Comparison of ENCODE assay signal across 10 cellular contexts in genomic region chr22:44037519-44038370, GRCh38. TPM values are rescaled to one million over a fixed set of nuclear protein-coding genes. Genes with fewer than 3 reads are reported as not detected.
A peak's percentile ranks its signal among the peaks of the same experiment; 100 is the strongest.
DNase-seq lines count a peak whose midpoint lies in the region; FAIRE-seq and TF ChIP-seq lines count a peak whose summit lies in the region.
"Had no signal": no experiment of that assay in that cellular context is flagged by ENCODE, and none has a peak within 500 bp of the region (broad histone marks: within the 10 kb centered on the region; RNA-seq: fewer than 3 reads in every experiment).

No MANE protein-coding gene starts in this region.

- peak overlapping the region; percentile 58 for H3K4me3 Mint-ChIP-seq in astrocyte (ENCODE audit: unreplicated experiment)

- no peaks in the 10 kb centered on the region for H3K27me3 Mint-ChIP-seq in astrocyte (ENCODE audit: low read depth, unreplicated experiment)
- H3K27me3 Mint-ChIP-seq: IgD-negative memory B cell had no signal

- H3K79me2 ChIP-seq in astrocyte (ENCODE audit: insufficient read depth, low read length) = peaks cover 29% of the 10 kb centered on the region

- H3K27ac ChIP-seq in astrocyte (ENCODE audit: low read depth, low read length) (peak overlapping the region; percentile 77), testis (no peak overlapping the region)

- peaks cover 11% of the 10 kb centered on the region for H3K4me1 Mint-ChIP-seq in astrocyte (ENCODE audit: low read depth, unreplicated experiment)

- no peaks in the 10 kb centered on the region for H3K9me3 Mint-ChIP-seq in astrocyte (ENCODE audit: unreplicated experiment)
- H3K9me3 Mint-ChIP-seq: IgD-negative memory B cell had no signal

- H3K36me3 Mint-ChIP-seq in astrocyte (ENCODE audit: low read depth, unreplicated experiment) = peaks cover 2% of the 10 kb centered on the region

- H3K36me3 ChIP-seq in astrocyte (ENCODE audit: insufficient read depth, low read length) (no peaks in the 10 kb centered on the region), testis (ENCODE audit: low read depth, missing control alignments) (no peaks in the 10 kb centered on the region), H7 (replicated peaks; ENCODE audit: control insufficient read depth, insufficient read depth, low read length) (no peaks in the 10 kb centered on the region)

- no peak for TF ChIP-seq POLR2A in testis (IDR thresholded peaks at IDR 0.05)

- H3K4me2 ChIP-seq in astrocyte (ENCODE audit: low read length) = peak overlapping the region; percentile 74

- H3K9me3 ChIP-seq in astrocyte (ENCODE audit: insufficient read depth, low read depth, low read length) = peaks cover under 1% of the 10 kb centered on the region
- no peaks in the 10 kb centered on the region for H3K9me3 ChIP-seq in testis

- H4K20me1 ChIP-seq in astrocyte (ENCODE audit: insufficient read depth, low read length) = peaks cover 8% of the 10 kb centered on the region

- no peak overlapping the region for H2AFZ ChIP-seq in astrocyte (ENCODE audit: low read depth, low read length)

- peak; percentile 99 for FAIRE-seq in astrocyte (lab: Jason Lieb, UNC)
- FAIRE-seq: endometrium had no signal

- DNase-seq in HS-27A (ENCODE audit: low read depth) (peak; percentile 68), astrocyte (ENCODE audit: low read depth) (peak; percentile 93), iris pigment epithelial cell (ENCODE audit: low read depth) (peak; percentile 95), testis (peak; percentile 33), NCI-H1048 (lab: John Stamatoyannopoulos, UW) (no peak), RPMI8226 (no peak), SIG-M5 (lab: John Stamatoyannopoulos, UW) (no peak), H7 (no peak)

- H3K27ac Mint-ChIP-seq in astrocyte (ENCODE audit: unreplicated experiment) = peak overlapping the region; percentile 89

- H3K9ac ChIP-seq in astrocyte (ENCODE audit: low read length) = peak overlapping the region; percentile 63

- H3K4me3 ChIP-seq in astrocyte (ENCODE audit: insufficient read depth, low read depth, low read length) = peak overlapping the region; percentile 17
- no peak overlapping the region for H3K4me3 ChIP-seq in testis
- no peak overlapping the region for H3K4me3 ChIP-seq in H7 (ENCODE audit: insufficient read depth, low read depth, low read length)

- intact Hi-C loops in testis (cut with DNase I; ENCODE audit: low total_unique reads) = no loop called here

- H3K27me3 ChIP-seq in astrocyte (ENCODE audit: insufficient read depth, low read length) = no peaks in the 10 kb centered on the region
- no peaks in the 10 kb centered on the region for H3K27me3 ChIP-seq in testis
- no peaks in the 10 kb centered on the region for H3K27me3 ChIP-seq in H7 (ENCODE audit: control insufficient read depth, insufficient read depth, low read length)

- 62 to 76% methylated on average over 9 of the region's 9 CpGs for WGBS in testis, 2 donors

- H3K4me1 ChIP-seq in astrocyte (ENCODE audit: insufficient read depth, low read length) (peaks cover 14% of the 10 kb centered on the region), testis (peaks cover 10% of the 10 kb centered on the region)

- no peak for TF ChIP-seq CTCF in astrocyte (IDR thresholded peaks at IDR 0.05; ENCODE audit: insufficient read depth, low read depth, low read length)
- TF ChIP-seq CTCF in testis (IDR thresholded peaks at IDR 0.05) = no peak

RNA-seq across cellular contexts. Expression of gene PARVB, which starts 13.6 kb away (rescaled TPM):
- total RNA-seq in astrocyte (22.0 and 23.0 TPM in 2 replicates), testis (10 to 100 TPM; 11.6 to 23.7 TPM)
- polyA plus RNA-seq in testis (ENCODE audit: insufficient read depth, low read depth, low replicate concordance) = 27.5 TPM
- total RNA-seq in H7 (2014; rRNA removed; shearing (Covaris generic)) = 19.9 and 37.9 TPM in 2 replicates

Comparison
In these comparisons a context has a peak if more than half of its experiments do, and no peak if none do; other contexts are left out.
1. DNase-seq: peak in HS-27A (single experiment), astrocyte (single experiment), iris pigment epithelial cell (single experiment) and testis (single experiment); none in NCI-H1048 (single experiment), RPMI8226 (single experiment), SIG-M5 (single experiment) and H7 (single experiment).